ENCODE assay signal across 12 cellular contexts in the genomic region with DNA sequence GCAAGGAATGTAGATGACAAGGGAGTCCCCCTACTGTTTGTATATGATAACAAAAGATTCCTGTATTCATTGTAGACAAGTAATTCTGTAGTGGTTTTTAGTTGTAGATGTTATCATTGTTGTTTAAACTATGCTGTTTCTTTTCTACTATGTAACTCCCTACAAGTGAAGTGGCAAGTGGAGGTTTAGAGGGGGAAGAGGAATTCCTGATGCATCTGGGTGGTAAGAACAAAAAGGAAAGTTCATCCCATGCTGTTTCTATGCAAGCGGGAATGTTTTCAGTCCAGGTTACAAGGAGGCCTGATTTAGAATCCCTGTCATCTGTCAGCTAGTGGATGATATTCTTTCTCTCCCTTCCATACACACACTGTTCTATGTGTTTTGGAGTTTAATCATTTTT.
"Had no signal": no experiment of that assay in that cellular context is flagged by ENCODE, and none has a peak within 500 bp of the region (broad histone marks: within the 10 kb centered on the region; RNA-seq: fewer than 3 reads in every experiment).

No MANE protein-coding gene starts in this region.

- ATAC-seq: activated CD4-positive, CD25-positive, alpha-beta regulatory T cell treated with anti-CD3 and anti-CD28 coated beads, Interleukin-2, amount 50 U/mL, for 24 hours; activated naive CD4-positive, alpha-beta T cell treated with anti-CD3 and anti-CD28 coated beads, Interleukin-2, amount 50 U/mL, for 72 hours; body of pancreas; sciatic nerve; stimulated activated naive CD8-positive, alpha-beta T cell treated with anti-CD3 and anti-CD28 coated beads, Interleukin-15, amount 100 ng/mL, for 72 hours had no signal

- H3K4me3 Mint-ChIP-seq: stimulated activated naive CD8-positive, alpha-beta T cell treated with anti-CD3 and anti-CD28 coated beads, Interleukin-15, amount 100 ng/mL, for 72 hours had no signal

- H3K4me1 ChIP-seq: body of pancreas, colonic mucosa, pancreas had no signal

- H3K9me3 ChIP-seq: body of pancreas, colonic mucosa, pancreas had no signal

- H3K36me3 ChIP-seq: colonic mucosa, pancreas had no signal

- H3K27me3 Mint-ChIP-seq: stimulated activated naive CD8-positive, alpha-beta T cell treated with anti-CD3 and anti-CD28 coated beads, Interleukin-15, amount 100 ng/mL, for 72 hours had no signal

- FAIRE-seq: endometrium, pancreas had no signal

- H3K27me3 ChIP-seq: body of pancreas, colonic mucosa, pancreas had no signal

- H3K27ac Mint-ChIP-seq: activated naive CD4-positive, alpha-beta T cell treated with anti-CD3 and anti-CD28 coated beads, Interleukin-2, amount 50 U/mL, for 72 hours; stimulated activated naive CD8-positive, alpha-beta T cell treated with anti-CD3 and anti-CD28 coated beads, Interleukin-15, amount 100 ng/mL, for 72 hours had no signal

- DNase-seq: activated T-cell treated with anti-CD3 and anti-CD28 coated beads, Interleukin-2, amount 50 U/mL, for 1 hour; body of pancreas; caudate nucleus; colonic mucosa; mesenchymal stem cell; pancreas; stimulated activated naive CD8-positive, alpha-beta T cell treated with anti-CD3 and anti-CD28 coated beads, Interleukin-15, amount 100 ng/mL, for 72 hours; SW 1271 had no signal

- H3K4me3 ChIP-seq: body of pancreas, colonic mucosa, pancreas had no signal

- H3K27ac ChIP-seq: body of pancreas, colonic mucosa, pancreas had no signal
